Comparison of ENCODE assay signal across 8 cellular contexts in the genomic region with DNA sequence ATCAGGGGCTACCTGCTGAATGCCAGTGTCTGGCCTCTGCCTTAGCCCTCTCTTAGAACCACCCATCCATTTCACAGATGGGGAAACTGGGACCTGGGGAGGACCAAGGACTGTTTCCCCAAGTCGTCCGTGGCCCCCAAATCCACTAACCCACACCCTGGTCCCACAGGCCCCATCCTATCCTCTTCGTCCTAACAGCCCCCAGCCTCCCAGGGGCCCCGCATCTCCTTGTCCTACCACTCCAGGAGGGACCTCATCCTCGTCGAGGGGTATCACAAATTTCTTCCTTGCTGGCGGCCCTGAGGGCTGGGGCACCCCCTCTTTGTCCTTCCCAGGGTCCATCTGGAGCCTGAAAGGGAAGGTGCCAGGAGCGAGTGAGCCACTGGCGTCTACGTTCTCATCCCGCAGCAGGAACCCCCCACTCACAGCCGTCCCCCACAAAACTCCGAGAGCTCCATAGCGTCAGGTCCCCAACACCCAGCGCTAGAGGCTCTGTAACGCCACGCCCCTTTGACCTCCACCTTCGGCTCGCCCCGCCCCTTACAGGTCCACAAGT. TPM values are rescaled to one million over a fixed set of nuclear protein-coding genes. Genes with fewer than 3 reads are reported as not detected.
DNase-seq lines count a peak whose midpoint lies in the region; ATAC-seq and TF ChIP-seq lines count a peak whose summit lies in the region.

No MANE protein-coding gene starts in this region.

- H3K4me3 ChIP-seq in mammary epithelial cell (replicated peaks in 1 of 3; ENCODE audit: insufficient read depth in 1 of 3, low read depth in 2 of 3, low read length in 3 of 3) (peak overlapping the region; percentile 48 to 95 (median 66)), muscle layer of colon (ENCODE audit: low read depth in 1 of 2, low read length in 2 of 2) (peak overlapping the region; percentile 77 to 81), upper lobe of right lung (peak overlapping the region; percentile 67)

- ATAC-seq in upper lobe of right lung (no peak), GM18907 (IDR thresholded peaks at IDR 0.05; ENCODE audit: unreplicated experiment) (no peak)

- H3K4me1 ChIP-seq in mammary epithelial cell (ENCODE audit: insufficient read depth, low read length), result peaks cover 41% of the 10 kb centered on the region
- H3K4me1 ChIP-seq in muscle layer of colon (ENCODE audit: insufficient read depth, low read length), result peaks cover 11% of the 10 kb centered on the region
- H3K4me1 ChIP-seq in upper lobe of right lung, result peaks cover 23% of the 10 kb centered on the region

- peak overlapping the region; percentile 55 for H3K27ac ChIP-seq in mammary epithelial cell (ENCODE audit: insufficient read depth, low read depth, low read length)
- peak overlapping the region; percentile 93 for H3K27ac ChIP-seq in muscle layer of colon (ENCODE audit: low read depth, low read length)
- H3K27ac ChIP-seq in upper lobe of right lung, result peak overlapping the region; percentile 94

- no peaks in the 10 kb centered on the region for H3K27me3 ChIP-seq in mammary epithelial cell (ENCODE audit: insufficient read depth, low read length)
- no peaks in the 10 kb centered on the region for H3K27me3 ChIP-seq in muscle layer of colon (ENCODE audit: control insufficient read depth in 1 of 2, insufficient read depth in 2 of 2, low read length in 2 of 2)
- no peaks in the 10 kb centered on the region for H3K27me3 ChIP-seq in upper lobe of right lung

- intact Hi-C loops in mammary epithelial cell (cut with micrococcal nuclease), result loop anchor here (1.0 to 5.0 kb wide), 3 partner anchors 17 to 269 kb away; a partner anchor contains a TSS
- intact Hi-C loops in upper lobe of right lung (cut with DNase I), result no loop called here
- intact Hi-C loops in posterior cingulate gyrus (cut with DNase I), result no loop called here

- no peaks in the 10 kb centered on the region for H4K20me1 ChIP-seq in mammary epithelial cell (ENCODE audit: insufficient read depth, low read length)

- H3K9me3 ChIP-seq in mammary epithelial cell (replicated peaks; ENCODE audit: insufficient read depth, low read length) (no peaks in the 10 kb centered on the region), muscle layer of colon (ENCODE audit: low read length) (no peaks in the 10 kb centered on the region), upper lobe of right lung (no peaks in the 10 kb centered on the region)

- peak; percentile 71 for DNase-seq in stimulated activated CD8-positive, alpha-beta memory T cell treated with anti-CD3 and anti-CD28 coated beads, Interleukin-12 subunit alpha, Interleukin-12 subunit beta, amount 100 ng/mL, for 1 hour (ENCODE audit: low read depth)
- no peak for DNase-seq in stimulated activated CD8-positive, alpha-beta memory T cell treated with anti-CD3 and anti-CD28 coated beads, Interleukin-4, amount 100 ng/mL, for 48 hours
- no peak for DNase-seq in mammary epithelial cell
- DNase-seq in upper lobe of right lung, result no peak
- DNase-seq in posterior cingulate gyrus, result no peak
- no peak for DNase-seq in superior temporal gyrus (ENCODE audit: extremely low spot score)

- TF ChIP-seq CTCF in mammary epithelial cell (conservative IDR thresholded peaks at IDR 0.05 in 1 of 2, IDR thresholded peaks at IDR 0.05 in 1 of 2; ENCODE audit: extremely low read depth in 1 of 2, insufficient read depth in 1 of 2, low read depth in 1 of 2, low read length in 2 of 2) (no peak), upper lobe of right lung (IDR thresholded peaks at IDR 0.05) (no peak)

- CTCF ChIA-PET in mammary epithelial cell (lab: Charles Lee; ENCODE audit: low non-redundant PET), result interaction anchor here (0.7 kb wide), 1 partner anchor 45 kb away, joined by 4 read pairs; a partner anchor contains a TSS

- dilution Hi-C loops in mammary epithelial cell (cut with HindIII; ENCODE audit: low sequenced_read_pairs), result no loop called here

- H2AFZ ChIP-seq in mammary epithelial cell (ENCODE audit: low read depth, low read length), result peak overlapping the region; percentile 12

- WGBS in mammary epithelial cell (ENCODE audit: low coverage, missing lambda C conversion rate), result 5% methylated on average over 6 of the region's 20 CpGs

- H3K36me3 ChIP-seq in mammary epithelial cell (ENCODE audit: insufficient read depth, low read length) (peaks cover 14% of the 10 kb centered on the region), muscle layer of colon (ENCODE audit: insufficient read depth, low read length) (peaks cover 16% of the 10 kb centered on the region), upper lobe of right lung (peaks cover 3% of the 10 kb centered on the region)

- in situ Hi-C loops in mammary epithelial cell (cut with MboI; ENCODE audit: low sequenced_read_pairs in 2 of 2), result loop anchor here in 1 of 2 donors (10.0 kb wide), 1 partner anchor 52 kb away; no protein-coding TSS in a partner anchor

- peaks cover 46% of the 10 kb centered on the region for H3K79me2 ChIP-seq in mammary epithelial cell (ENCODE audit: insufficient read depth, low read length)

- peak overlapping the region; percentile 93 for H3K4me2 ChIP-seq in mammary epithelial cell (ENCODE audit: insufficient read depth, low read depth, low read length)

- TSS peak; percentile 77 for BruUV-seq in mammary epithelial cell (replicated peaks; lab: Mats Ljungman, UMichigan)

- peak overlapping the region; percentile 68 for H3K9ac ChIP-seq in mammary epithelial cell (ENCODE audit: insufficient read depth, low read length)
- H3K9ac ChIP-seq in muscle layer of colon (ENCODE audit: low read length), result peak overlapping the region; percentile 60

RNA-seq across cellular contexts. Expression of a gene that starts 0.6 kb away (rescaled TPM):
- total RNA-seq in mammary epithelial cell (100 to 1,000 TPM in 1 of 2 donors, 10 to 100 TPM in 1; 81.9 to 316 TPM), upper lobe of right lung (48.8 TPM)
- polyA plus RNA-seq in mammary epithelial cell, result 224 TPM
- 242 TPM for polyA minus RNA-seq in mammary epithelial cell

RNA-seq across cellular contexts. Expression of a gene that starts 16.7 kb away (rescaled TPM):
- total RNA-seq in mammary epithelial cell (10 to 100 TPM; 11.7 to 16.9 TPM), upper lobe of right lung (5.4 TPM)
- 15.0 TPM for polyA plus RNA-seq in mammary epithelial cell
- 12.6 TPM for polyA minus RNA-seq in mammary epithelial cell

RNA-seq across cellular contexts. Expression of a gene that starts 18.2 kb away (rescaled TPM):
- total RNA-seq in mammary epithelial cell (100 to 1,000 TPM in 1 of 2 donors, 10 to 100 TPM in 1; 75.8 to 254 TPM), upper lobe of right lung (67.9 TPM)
- 77.1 TPM for polyA plus RNA-seq in mammary epithelial cell
- 84.7 TPM for polyA minus RNA-seq in mammary epithelial cell

RNA-seq across cellular contexts. Expression of a gene that starts 44.7 kb away (rescaled TPM):
- total RNA-seq in mammary epithelial cell (10 to 100 TPM in 1 of 2 donors, 1 to 10 TPM in 1; 1.8 to 49.1 TPM), upper lobe of right lung (3.6 TPM)
- 2.6 TPM for polyA plus RNA-seq in mammary epithelial cell
- polyA minus RNA-seq in mammary epithelial cell, result 27.0 TPM

RNA-seq across cellular contexts. Expression of a gene that starts 52.7 kb away (rescaled TPM):
- total RNA-seq in mammary epithelial cell (10 to 100 TPM; 17.7 to 26.3 TPM), upper lobe of right lung (13.7 TPM)
- 17.4 TPM for polyA plus RNA-seq in mammary epithelial cell
- 31.9 TPM for polyA minus RNA-seq in mammary epithelial cell
